Comparison of ENCODE assay signal across 8 cellular contexts in the genomic region with DNA sequence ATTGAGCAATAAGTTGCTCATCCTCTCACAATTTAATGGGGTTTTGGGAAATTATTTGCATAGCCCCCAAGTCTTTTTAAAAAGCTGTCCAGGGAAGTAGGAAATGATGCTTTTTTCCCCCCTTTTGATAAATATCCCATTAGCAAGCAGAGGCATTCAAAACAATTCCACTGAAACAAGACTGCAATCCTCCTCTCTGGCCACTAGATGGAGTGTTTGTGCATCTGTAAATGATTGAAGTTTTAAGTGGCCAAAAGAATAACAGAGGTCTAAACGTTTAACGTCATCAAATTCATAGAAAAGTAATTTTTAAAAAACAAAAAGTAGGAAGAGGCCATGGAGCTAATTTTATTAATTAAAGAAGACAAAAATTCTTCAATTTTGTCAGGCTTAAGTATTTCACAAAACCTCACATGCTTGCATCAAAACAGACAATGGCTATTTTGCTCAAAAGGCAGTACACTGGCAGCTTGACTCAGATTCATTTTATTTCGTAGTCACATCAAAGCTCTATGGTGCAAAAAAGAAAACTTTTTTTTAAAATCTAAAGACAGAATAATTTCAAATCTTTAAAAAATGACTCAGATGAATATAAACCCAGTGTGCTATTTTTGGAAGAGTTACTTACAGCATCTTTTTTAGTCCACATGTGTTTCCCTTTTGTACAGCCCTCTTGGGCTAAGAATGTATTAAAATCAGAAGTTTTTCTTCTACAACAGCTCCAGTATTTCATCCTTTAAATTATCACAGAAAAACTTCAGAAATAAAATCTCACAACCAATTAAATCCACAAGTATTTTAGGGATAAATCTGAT. TPM values are rescaled to one million over a fixed set of nuclear protein-coding genes. Genes with fewer than 3 reads are reported as not detected.
DNase-seq lines count a peak whose midpoint lies in the region; ATAC-seq and TF ChIP-seq lines count a peak whose summit lies in the region.

No MANE protein-coding gene starts in this region.

- DNase-seq in CD8-positive, alpha-beta T cell, result no peak
- DNase-seq in NCI-H2029 treated with DMSO at 0.1 percent for 48 hours (lab: John Stamatoyannopoulos, UW) (peak; percentile 37), glutamatergic neuron (no peak)
- DNase-seq in stimulated activated effector memory CD8-positive, alpha-beta T cell treated with anti-CD3 and anti-CD28 coated beads, Interleukin-12 subunit alpha, Interleukin-12 subunit beta, amount 100 ng/mL, for 72 hours (ENCODE audit: low spot score in 2 of 2), result no peak
- DNase-seq in activated naive CD4-positive, alpha-beta T cell (lab: John Stamatoyannopoulos, UW), result no peak

- H3K27ac ChIP-seq in CD8-positive, alpha-beta T cell (ENCODE audit: low read depth, low read length), result no peak overlapping the region

- H3K36me3 Mint-ChIP-seq in CD8-positive, alpha-beta T cell, result peaks cover 72% of the 10 kb centered on the region
- no peaks in the 10 kb centered on the region for H3K36me3 Mint-ChIP-seq in glutamatergic neuron (ENCODE audit: unreplicated experiment)
- H3K36me3 Mint-ChIP-seq in stimulated activated effector memory CD8-positive, alpha-beta T cell treated with anti-CD3 and anti-CD28 coated beads, Interleukin-12 subunit alpha, Interleukin-12 subunit beta, amount 100 ng/mL, for 72 hours, result peaks cover 100% of the 10 kb centered on the region

- H3K4me1 ChIP-seq in CD8-positive, alpha-beta T cell (ENCODE audit: insufficient read depth, low read length), result peaks cover 8% of the 10 kb centered on the region

- peak; percentile 92 for TF ChIP-seq CTCF in CD8-positive, alpha-beta T cell (IDR thresholded peaks at IDR 0.05)
- TF ChIP-seq CTCF in WI38 (IDR thresholded peaks at IDR 0.05; ENCODE audit: low read depth, low read length), result peak; percentile 65
- peak; percentile 92 for TF ChIP-seq CTCF in glutamatergic neuron (IDR thresholded peaks at IDR 0.05; ENCODE audit: partially characterized antibody, unreplicated experiment)

- intact Hi-C loops in CD8-positive, alpha-beta T cell (cut with DNase I, micrococcal nuclease), result loop anchor here in 1 of 2 experiments (1.0 kb wide), 2 partner anchors 15 to 254 kb away; no protein-coding TSS in a partner anchor

- no peaks in the 10 kb centered on the region for H3K9me3 ChIP-seq in CD8-positive, alpha-beta T cell (ENCODE audit: low read length)

- no peak overlapping the region for H3K4me3 ChIP-seq in CD8-positive, alpha-beta T cell (ENCODE audit: low read depth, low read length)
- no peak overlapping the region for H3K4me3 ChIP-seq in WI38 (ENCODE audit: low read depth, low read length)

- TF ChIP-seq POLR2A in GM18505 (IDR thresholded peaks at IDR 0.05; ENCODE audit: borderline replicate concordance, extremely low read depth, insufficient read depth, insufficient read length), result no peak

- H3K4me3 Mint-ChIP-seq in CD8-positive, alpha-beta T cell, result no peak overlapping the region
- H3K4me3 Mint-ChIP-seq in glutamatergic neuron (ENCODE audit: unreplicated experiment), result no peak overlapping the region
- no peak overlapping the region for H3K4me3 Mint-ChIP-seq in stimulated activated effector memory CD8-positive, alpha-beta T cell treated with anti-CD3 and anti-CD28 coated beads, Interleukin-12 subunit alpha, Interleukin-12 subunit beta, amount 100 ng/mL, for 72 hours

- CTCF ChIA-PET in CD8-positive, alpha-beta T cell (lab: Charles Lee), result interaction anchor here (0.7 to 2.1 kb wide), 20 partner anchors 9 to 255 kb away, joined by 3 to 16 read pairs (median 4); a partner anchor contains a TSS

- no peaks in the 10 kb centered on the region for H3K27me3 Mint-ChIP-seq in CD8-positive, alpha-beta T cell (ENCODE audit: low read depth)
- no peaks in the 10 kb centered on the region for H3K27me3 Mint-ChIP-seq in glutamatergic neuron (ENCODE audit: unreplicated experiment)

- peak overlapping the region; percentile 24 for H3K27ac Mint-ChIP-seq in CD8-positive, alpha-beta T cell
- H3K27ac Mint-ChIP-seq in glutamatergic neuron (ENCODE audit: unreplicated experiment), result no peak overlapping the region
- peak overlapping the region; percentile 44 for H3K27ac Mint-ChIP-seq in stimulated activated effector memory CD8-positive, alpha-beta T cell treated with anti-CD3 and anti-CD28 coated beads, Interleukin-12 subunit alpha, Interleukin-12 subunit beta, amount 100 ng/mL, for 72 hours

- H3K4me1 Mint-ChIP-seq in CD8-positive, alpha-beta T cell (ENCODE audit: low read depth), result peaks cover 17% of the 10 kb centered on the region
- H3K4me1 Mint-ChIP-seq in glutamatergic neuron (ENCODE audit: low read depth, unreplicated experiment), result no peaks in the 10 kb centered on the region
- H3K4me1 Mint-ChIP-seq in stimulated activated effector memory CD8-positive, alpha-beta T cell treated with anti-CD3 and anti-CD28 coated beads, Interleukin-12 subunit alpha, Interleukin-12 subunit beta, amount 100 ng/mL, for 72 hours, result peaks cover 6% of the 10 kb centered on the region

- no peaks in the 10 kb centered on the region for H3K9me3 Mint-ChIP-seq in CD8-positive, alpha-beta T cell
- no peaks in the 10 kb centered on the region for H3K9me3 Mint-ChIP-seq in glutamatergic neuron (ENCODE audit: unreplicated experiment)
- H3K9me3 Mint-ChIP-seq in stimulated activated effector memory CD8-positive, alpha-beta T cell treated with anti-CD3 and anti-CD28 coated beads, Interleukin-12 subunit alpha, Interleukin-12 subunit beta, amount 100 ng/mL, for 72 hours, result no peaks in the 10 kb centered on the region

- peak; percentile 80 for ATAC-seq in CD8-positive, alpha-beta T cell
- peak; percentile 86 for ATAC-seq in GM18505 (IDR thresholded peaks at IDR 0.05; ENCODE audit: unreplicated experiment)
- ATAC-seq in HG02885 (IDR thresholded peaks at IDR 0.05; ENCODE audit: poor library complexity, unreplicated experiment), result peak; percentile 87
- no peak for ATAC-seq in stimulated activated effector memory CD8-positive, alpha-beta T cell treated with anti-CD3 and anti-CD28 coated beads, Interleukin-12 subunit alpha, Interleukin-12 subunit beta, amount 100 ng/mL, for 72 hours

- peaks cover 20% of the 10 kb centered on the region for H3K36me3 ChIP-seq in CD8-positive, alpha-beta T cell (ENCODE audit: insufficient read depth, low read length)

- POLR2A ChIA-PET in CD8-positive, alpha-beta T cell (lab: Charles Lee), result no interaction called here

- no peaks in the 10 kb centered on the region for H3K27me3 ChIP-seq in CD8-positive, alpha-beta T cell (ENCODE audit: insufficient read depth, low read length)

RNA-seq across cellular contexts. Expression of a gene that starts 17.8 kb away (rescaled TPM):
- total RNA-seq in CD8-positive, alpha-beta T cell, result 10 to 100 TPM; 83.3 to 83.8 TPM
- 49.2 TPM for total RNA-seq in glutamatergic neuron (ENCODE audit: unreplicated experiment)
